1 cellular context compared by ENCODE assay signal in the genomic region with DNA sequence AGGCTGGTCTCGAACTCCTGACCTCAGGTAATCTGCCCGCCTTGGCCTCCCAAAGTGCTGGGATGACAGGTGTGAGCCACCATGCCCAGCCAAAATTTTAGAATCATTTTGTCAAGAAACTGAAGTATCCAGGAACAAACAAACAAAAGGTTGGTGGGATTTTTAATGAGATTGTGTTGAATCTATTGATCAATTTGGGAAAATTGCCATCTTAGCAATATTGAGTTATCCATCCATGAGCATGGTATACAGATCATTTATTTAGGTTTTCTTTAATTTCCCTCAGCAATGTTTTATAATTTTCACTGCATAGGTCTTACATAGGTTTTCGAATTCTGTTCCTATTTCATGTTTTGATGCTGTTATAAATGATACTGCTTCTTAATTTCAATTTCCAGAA.
A peak's percentile ranks its signal among the peaks of the same experiment; 100 is the strongest.
TF ChIP-seq lines count a peak whose summit lies in the region.

No MANE protein-coding gene starts in this region.

TF ChIP-seq in HepG2, 621 proteins besides CTCF, POLR2A, EP300 and RAD21:
- TF ChIP-seq TFE3 (CRISPR knock-in tag; IDR thresholded peaks at IDR 0.05) (no peak), NKX3-1 (CRISPR knock-in tag; IDR thresholded peaks at IDR 0.05) (no peak), KDM4B (CRISPR knock-in tag; IDR thresholded peaks at IDR 0.05) (no peak), RBFOX2 (IDR thresholded peaks at IDR 0.05; ENCODE audit: low read depth, low read length) (no peak), NFE2L1 (CRISPR knock-in tag; IDR thresholded peaks at IDR 0.05; ENCODE audit: borderline replicate concordance) (no peak), MAFK (conservative IDR thresholded peaks at IDR 0.05 in 1 of 2, IDR thresholded peaks at IDR 0.05 in 1 of 2; ENCODE audit: low read length in 2 of 2) (peak; percentile 52 to 58)
